In genomic region chr2:165193178-165193777, GRCh38 we compare ENCODE assay signal across 14 cellular contexts. TPM values are rescaled to one million over a fixed set of nuclear protein-coding genes. Genes with fewer than 3 reads are reported as not detected.
DNase-seq lines count a peak whose midpoint lies in the region; ATAC-seq, FAIRE-seq and TF ChIP-seq lines count a peak whose summit lies in the region.
"Had no signal": no experiment of that assay in that cellular context is flagged by ENCODE, and none has a peak within 500 bp of the region (broad histone marks: within the 10 kb centered on the region; RNA-seq: fewer than 3 reads in every experiment).

No MANE protein-coding gene starts in this region.

- ATAC-seq in GM19043 (IDR thresholded peaks at IDR 0.05; ENCODE audit: low read depth, unreplicated experiment) = peak; percentile 95
- ATAC-seq in HG02798 (IDR thresholded peaks at IDR 0.05; ENCODE audit: poor library complexity, unreplicated experiment) = peak; percentile 97
- ATAC-seq in pancreas = peak in 3 of 4 donors; percentile 34 to 55 (median 44)
- no peak for ATAC-seq in CD4-positive, alpha-beta T cell (ENCODE audit: poor library complexity)
- ATAC-seq: activated naive CD4-positive, alpha-beta T cell treated with anti-CD3 and anti-CD28 coated beads, Interleukin-2, amount 50 U/mL, for 72 hours; lower lobe of right lung; upper lobe of right lung had no signal

- H3K27ac ChIP-seq in pancreas = no peak overlapping the region
- H3K27ac ChIP-seq in CD4-positive, alpha-beta T cell (ENCODE audit: low read depth, low read length) = no peak overlapping the region
- H3K27ac ChIP-seq: lower lobe of right lung, upper lobe of right lung had no signal

- TF ChIP-seq CTCF in Loucy (conservative IDR thresholded peaks at IDR 0.05; ENCODE audit: low read length) (no peak), pancreas (IDR thresholded peaks at IDR 0.05) (no peak)
- no peak for TF ChIP-seq CTCF in CD4-positive, alpha-beta T cell (IDR thresholded peaks at IDR 0.05)

- CTCF ChIA-PET in CD4-positive, alpha-beta T cell (lab: Charles Lee) = no interaction called here

- H2AFZ ChIP-seq in Loucy (ENCODE audit: low read length) = peak overlapping the region; percentile 48; the same call in 1 of the 2 replicates

- intact Hi-C loops in pancreas (cut with DNase I) = no loop called here
- intact Hi-C loops in CD4-positive, alpha-beta T cell (cut with DNase I, micrococcal nuclease) = no loop called here

- no peaks in the 10 kb centered on the region for H4K20me1 ChIP-seq in Loucy (ENCODE audit: insufficient read depth, low read length, poor library complexity, severe bottlenecking)

- no peaks in the 10 kb centered on the region for H3K36me3 ChIP-seq in Loucy (ENCODE audit: insufficient read depth, low read length)
- no peaks in the 10 kb centered on the region for H3K36me3 ChIP-seq in pancreas
- H3K36me3 ChIP-seq: lower lobe of right lung, upper lobe of right lung had no signal

- no peaks in the 10 kb centered on the region for H3K27me3 Mint-ChIP-seq in CD4-positive, alpha-beta T cell

- H3K9me3 ChIP-seq in Loucy (ENCODE audit: insufficient read depth, low read depth, low read length) = no peaks in the 10 kb centered on the region
- no peaks in the 10 kb centered on the region for H3K9me3 ChIP-seq in pancreas
- H3K9me3 ChIP-seq in CD4-positive, alpha-beta T cell (ENCODE audit: control insufficient read depth, low read length) = no peaks in the 10 kb centered on the region
- H3K9me3 ChIP-seq: lower lobe of right lung, upper lobe of right lung had no signal

- no peak for FAIRE-seq in pancreas (lab: Jason Lieb, UNC)
- FAIRE-seq: endothelial cell of umbilical vein had no signal

- H3F3A ChIP-seq in Loucy (ENCODE audit: low read depth) = no peaks in the 10 kb centered on the region

- no peak overlapping the region for H3K4me3 ChIP-seq in Loucy (ENCODE audit: low read length, poor library complexity, severe bottlenecking)
- no peak overlapping the region for H3K4me3 ChIP-seq in pancreas
- H3K4me3 ChIP-seq: lower lobe of right lung, upper lobe of right lung had no signal

- no peak overlapping the region for H3K27ac Mint-ChIP-seq in CD4-positive, alpha-beta T cell
- H3K27ac Mint-ChIP-seq: activated naive CD4-positive, alpha-beta T cell treated with anti-CD3 and anti-CD28 coated beads, Interleukin-2, amount 50 U/mL, for 72 hours had no signal

- WGBS in pancreas, 2 donors = 71 to 75% methylated on average over 4 of the region's 4 CpGs

- no peaks in the 10 kb centered on the region for H3K36me3 Mint-ChIP-seq in CD4-positive, alpha-beta T cell (ENCODE audit: low read depth)
- H3K36me3 Mint-ChIP-seq: activated naive CD4-positive, alpha-beta T cell treated with anti-CD3 and anti-CD28 coated beads, Interleukin-2, amount 50 U/mL, for 72 hours had no signal

- H3K4me2 ChIP-seq in Loucy (ENCODE audit: low read depth, low read length, poor library complexity, severe bottlenecking) = no peak overlapping the region

- POLR2A ChIA-PET in CD4-positive, alpha-beta T cell (lab: Charles Lee) = no interaction called here

- no peak overlapping the region for H3K4me3 Mint-ChIP-seq in CD4-positive, alpha-beta T cell

- no peak for DNase-seq in pancreas
- DNase-seq in stimulated activated CD8-positive, alpha-beta memory T cell treated with anti-CD3 and anti-CD28 coated beads, Interleukin-4, amount 100 ng/mL, for 48 hours = no peak
- DNase-seq in CD4-positive, alpha-beta T cell = no peak
- no peak for DNase-seq in dermis blood vessel endothelial cell
- no peak for DNase-seq in NCI-H524 (lab: John Stamatoyannopoulos, UW)
- DNase-seq: lower lobe of right lung, MV-4-11, T1000, upper lobe of right lung had no signal

- H3K4me1 Mint-ChIP-seq in CD4-positive, alpha-beta T cell (ENCODE audit: low read depth) = no peaks in the 10 kb centered on the region

- H3K27me3 ChIP-seq in Loucy (ENCODE audit: insufficient read depth, low read length, poor library complexity, severe bottlenecking) (no peaks in the 10 kb centered on the region), pancreas (no peaks in the 10 kb centered on the region)
- no peaks in the 10 kb centered on the region for H3K27me3 ChIP-seq in CD4-positive, alpha-beta T cell (ENCODE audit: control insufficient read depth, insufficient read depth, low read length)
- H3K27me3 ChIP-seq: upper lobe of right lung had no signal

- no peaks in the 10 kb centered on the region for H3K79me2 ChIP-seq in Loucy (ENCODE audit: insufficient read depth, low read length)

- no peaks in the 10 kb centered on the region for H3K9me3 Mint-ChIP-seq in CD4-positive, alpha-beta T cell
- H3K9me3 Mint-ChIP-seq: activated naive CD4-positive, alpha-beta T cell treated with anti-CD3 and anti-CD28 coated beads, Interleukin-2, amount 50 U/mL, for 72 hours had no signal

- H3K4me1 ChIP-seq in Loucy (ENCODE audit: insufficient read depth, low read length, poor library complexity, severe bottlenecking) (peaks cover 8% of the 10 kb centered on the region), pancreas (no peaks in the 10 kb centered on the region)
- H3K4me1 ChIP-seq: lower lobe of right lung, upper lobe of right lung had no signal

- no peaks in the 10 kb centered on the region for H3K9me2 ChIP-seq in Loucy (replicated peaks; ENCODE audit: low read depth, low read length)

- H3K9ac ChIP-seq in Loucy (ENCODE audit: low read depth, low read length, poor library complexity, severe bottlenecking) = no peak overlapping the region

RNA-seq across cellular contexts. Expression of gene SCN3A, which starts 10.6 kb away (rescaled TPM):
- 1 to 10 TPM in 2 of 6 donors, under 1 TPM in 4; 0.08 to 1.2 (median 0.38) TPM for total RNA-seq in pancreas
- polyA plus RNA-seq in pancreas = under 1 TPM; 0.19 to 0.82 TPM
- total RNA-seq in CD4-positive, alpha-beta T cell = not detected
- 6.1 and 12.0 TPM in 2 replicates for total RNA-seq in dermis blood vessel endothelial cell
- total RNA-seq: endothelial cell of umbilical vein had no signal
- polyA plus RNA-seq: endothelial cell of umbilical vein had no signal

RNA-seq across cellular contexts. Expression of gene SCN2A, which starts 45.9 kb away (rescaled TPM):
- total RNA-seq in pancreas (under 1 TPM; 0.08 to 0.34 (median 0.16) TPM), dermis blood vessel endothelial cell (under 0.01 TPM in 2 replicates)
- polyA plus RNA-seq in pancreas = under 1 TPM; 0.19 to 0.26 TPM
- total RNA-seq in CD4-positive, alpha-beta T cell = not detected
- total RNA-seq: endothelial cell of umbilical vein had no signal
- polyA plus RNA-seq: endothelial cell of umbilical vein had no signal
